ENCODE assay signal across 26 cellular contexts in genomic region chr5:177512736-177513380, GRCh38.
"Had no signal": no experiment of that assay in that cellular context is flagged by ENCODE, and none has a peak within 500 bp of the region (broad histone marks: within the 10 kb centered on the region; RNA-seq: fewer than 3 reads in every experiment).

No MANE protein-coding gene starts in this region.

- H3K4me3 ChIP-seq: esophagus squamous epithelium, hepatocyte, left ventricle myocardium inferior, lower lobe of right lung, pancreas, right lobe of liver, testis, tibial nerve, upper lobe of right lung, vagina had no signal

- H3K4me2 ChIP-seq: hepatocyte had no signal

- H3K27ac Mint-ChIP-seq: memory B cell; mesothelial cell of epicardium; nephron progenitor cell; progenitor cell of endocrine pancreas; stimulated activated memory B cell treated with anti-CD40 and anti-IgM and Interleukin-4, amounts not matched to agents 10 μg/mL and 1 μg/mL and 100 μg/mL, for 72 hours; stimulated activated naive CD8-positive, alpha-beta T cell treated with anti-CD3 and anti-CD28 coated beads, Interleukin-15, Interleukin-2, amounts not matched to agents 100 ng/mL and 50 ng/mL, for 24 hours had no signal

- FAIRE-seq: colon, kidney, pancreas had no signal

- H3K27me3 ChIP-seq: esophagus squamous epithelium, hepatocyte, pancreas, right lobe of liver, testis, tibial nerve, upper lobe of right lung, vagina had no signal

- H3K27me3 Mint-ChIP-seq: memory B cell; progenitor cell of endocrine pancreas; stimulated activated memory B cell treated with anti-CD40 and anti-IgM and Interleukin-4, amounts not matched to agents 10 μg/mL and 1 μg/mL and 100 μg/mL, for 72 hours; stimulated activated naive CD8-positive, alpha-beta T cell treated with anti-CD3 and anti-CD28 coated beads, Interleukin-15, Interleukin-2, amounts not matched to agents 100 ng/mL and 50 ng/mL, for 24 hours had no signal

- H2AFZ ChIP-seq: hepatocyte had no signal

- ATAC-seq: left cardiac atrium; lower lobe of right lung; pancreas; right lobe of liver; stimulated activated memory B cell treated with anti-CD40 and anti-IgM and Interleukin-4, amounts not matched to agents 10 μg/mL and 1 μg/mL and 100 μg/mL, for 72 hours; upper lobe of right lung had no signal

- H3K9me3 ChIP-seq: esophagus squamous epithelium, left ventricle myocardium inferior, lower lobe of right lung, pancreas, right lobe of liver, testis, tibial nerve, upper lobe of right lung, vagina had no signal

- DNase-seq: dermis blood vessel endothelial cell; esophagus squamous epithelium; foreskin fibroblast; head of caudate nucleus; left cardiac atrium; left ventricle myocardium inferior; lower lobe of right lung; nephron progenitor cell; nucleus accumbens; stimulated activated CD4-positive, alpha-beta T cell treated with anti-CD3 and anti-CD28 coated beads, Interleukin-15, amount 100 ng/mL, for 24 hours; stimulated activated CD4-positive, alpha-beta T cell treated with anti-CD3 and anti-CD28 coated beads, Interleukin-1b, Interleukin-23, amount 100 ng/mL, for 48 hours; stimulated activated CD4-positive, alpha-beta T cell treated with anti-CD3 and anti-CD28 coated beads, Interleukin-4, amount 100 ng/mL, for 24 hours; testis; upper lobe of right lung had no signal

- H3K27ac ChIP-seq: esophagus squamous epithelium, hepatocyte, left ventricle myocardium inferior, lower lobe of right lung, pancreas, right lobe of liver, testis, tibial nerve, upper lobe of right lung, vagina had no signal

- H3K9me3 Mint-ChIP-seq: memory B cell; mesothelial cell of epicardium; nephron progenitor cell; stimulated activated memory B cell treated with anti-CD40 and anti-IgM and Interleukin-4, amounts not matched to agents 10 μg/mL and 1 μg/mL and 100 μg/mL, for 72 hours; stimulated activated naive CD8-positive, alpha-beta T cell treated with anti-CD3 and anti-CD28 coated beads, Interleukin-15, Interleukin-2, amounts not matched to agents 100 ng/mL and 50 ng/mL, for 24 hours had no signal

- H3K4me3 Mint-ChIP-seq: memory B cell; mesothelial cell of epicardium; nephron progenitor cell; stimulated activated memory B cell treated with anti-CD40 and anti-IgM and Interleukin-4, amounts not matched to agents 10 μg/mL and 1 μg/mL and 100 μg/mL, for 72 hours; stimulated activated naive CD8-positive, alpha-beta T cell treated with anti-CD3 and anti-CD28 coated beads, Interleukin-15, Interleukin-2, amounts not matched to agents 100 ng/mL and 50 ng/mL, for 24 hours had no signal
